In genomic region chr14:99508896-99509629, GRCh38 we compare ENCODE assay signal across 1 cellular context.
A peak's percentile ranks its signal among the peaks of the same experiment; 100 is the strongest.
TF ChIP-seq lines count a peak whose summit lies in the region.

No MANE protein-coding gene starts in this region.

TF ChIP-seq in HEK293, 187 proteins besides CTCF, POLR2A, EP300 and RAD21:
- TF ChIP-seq ZNF23 (tag by site-specific recombination; IDR thresholded peaks at IDR 0.05; ENCODE audit: borderline replicate concordance) = no peak
- no peak for TF ChIP-seq ZSCAN23 (tag by site-specific recombination; IDR thresholded peaks at IDR 0.05)
- TF ChIP-seq SCRT2 (tag by site-specific recombination; IDR thresholded peaks at IDR 0.05) = peak; percentile 37; the same call in 1 of the 2 replicates
- no peak for TF ChIP-seq ZNF274 (IDR thresholded peaks at IDR 0.05; ENCODE audit: low read length)
- TF ChIP-seq ZNF274 (tag by site-specific recombination; IDR thresholded peaks at IDR 0.05; ENCODE audit: borderline replicate concordance) = no peak
- TF ChIP-seq MYNN (tag by site-specific recombination; IDR thresholded peaks at IDR 0.05; ENCODE audit: borderline replicate concordance) = no peak
- no peak for TF ChIP-seq ZNF174 (tag by site-specific recombination; IDR thresholded peaks at IDR 0.05)
- TF ChIP-seq GLIS1 (tag by site-specific recombination; IDR thresholded peaks at IDR 0.05) = no peak
- TF ChIP-seq ZBTB26 (tag by site-specific recombination; optimal IDR thresholded peaks at IDR 0.05) = no peak
- no peak for TF ChIP-seq ZNF48 (tag by site-specific recombination; IDR thresholded peaks at IDR 0.05)
- TF ChIP-seq ZNF221 (tag by site-specific recombination; IDR thresholded peaks at IDR 0.05; ENCODE audit: borderline replicate concordance) = no peak
- peak; percentile 38; the same call in 1 of the 2 replicates for TF ChIP-seq KLF9 (tag by site-specific recombination; IDR thresholded peaks at IDR 0.05; ENCODE audit: low read depth)
- no peak for TF ChIP-seq ZNF658 (tag by site-specific recombination; IDR thresholded peaks at IDR 0.05)
- TF ChIP-seq ZNF211 (tag by site-specific recombination; IDR thresholded peaks at IDR 0.05; ENCODE audit: low read depth) = no peak
- TF ChIP-seq ZNF292 (tag by site-specific recombination; IDR thresholded peaks at IDR 0.05; ENCODE audit: borderline replicate concordance, low read depth) = no peak
TF ChIP-seq in HEK293: peak in this region for 2.
